Comparison of ENCODE assay signal across 8 cellular contexts in the genomic region with DNA sequence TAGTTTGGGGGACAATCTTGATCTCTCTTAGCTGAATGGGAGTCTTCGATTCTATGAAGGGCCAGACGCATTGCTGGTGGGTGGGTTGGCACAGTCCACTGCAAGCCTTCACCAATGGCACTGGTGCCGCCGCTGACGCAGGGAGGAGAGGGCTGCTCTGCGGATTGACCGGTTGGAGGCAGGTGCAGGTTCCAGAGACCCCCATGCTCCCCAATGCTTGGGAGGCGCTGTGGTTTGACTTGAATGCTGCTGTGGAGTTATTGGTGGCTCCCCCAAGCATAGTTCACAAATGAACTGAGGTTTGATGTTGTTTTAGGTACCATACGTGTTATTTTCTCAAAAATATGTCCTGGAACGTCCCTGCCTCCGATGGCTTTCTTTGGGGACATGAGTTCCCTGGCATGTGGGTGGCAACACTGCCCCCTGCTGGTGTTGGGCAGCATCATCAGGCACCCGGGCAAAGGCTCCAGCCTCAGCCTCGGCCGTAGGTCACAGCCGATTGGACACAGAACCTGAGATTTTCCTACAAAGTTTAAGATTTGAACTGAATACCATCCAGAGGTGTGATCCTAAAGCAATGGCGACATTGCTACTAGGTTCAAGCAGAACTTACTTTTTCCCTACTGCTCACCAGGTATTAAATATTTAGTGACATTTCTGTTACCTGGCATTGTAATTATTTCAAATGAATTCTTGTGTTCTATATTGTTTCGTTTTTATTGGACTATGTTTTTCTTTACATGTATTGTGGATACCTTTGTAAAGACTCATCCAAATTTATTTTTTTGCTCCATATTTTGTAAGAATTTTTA.
A peak's percentile ranks its signal among the peaks of the same experiment; 100 is the strongest.
DNase-seq lines count a peak whose midpoint lies in the region; ATAC-seq, FAIRE-seq and TF ChIP-seq lines count a peak whose summit lies in the region.

No MANE protein-coding gene starts in this region.

- CTCF ChIA-PET in HepG2 (lab: Yijun Ruan, JAX; ENCODE audit: low intra/inter-chr PET ratio, low total read pairs): interaction anchor here (0.7 to 2.7 kb wide), 4 partner anchors 136 to 597 kb away, joined by 3 to 15 read pairs (median 8); no protein-coding TSS in a partner anchor

- no peaks in the 10 kb centered on the region for H3K4me1 ChIP-seq in ACC112 (ENCODE audit: control insufficient read depth, insufficient read depth, low read length, unreplicated experiment)
- peaks cover 17% of the 10 kb centered on the region for H3K4me1 ChIP-seq in HepG2 (ENCODE audit: insufficient read depth, low read length)

- TF ChIP-seq CTCF in GM13977 (IDR thresholded peaks at IDR 0.05; ENCODE audit: extremely low read depth, insufficient read depth, missing control alignments): peak; percentile 96
- peak; percentile 99 for TF ChIP-seq CTCF in choroid plexus epithelial cell (conservative IDR thresholded peaks at IDR 0.05; ENCODE audit: low read depth, low read length)
- peak; percentile 94 for TF ChIP-seq CTCF in HepG2 (CRISPR knock-in tag; IDR thresholded peaks at IDR 0.05)

- no peaks in the 10 kb centered on the region for H3K36me3 ChIP-seq in ACC112 (ENCODE audit: insufficient read depth, low read length)
- H3K36me3 ChIP-seq in HepG2 (replicated peaks in 1 of 2; ENCODE audit: control insufficient read depth in 1 of 2, insufficient read depth in 2 of 2, low read length in 2 of 2): no peaks in the 10 kb centered on the region

- H3K9ac ChIP-seq in HepG2 (ENCODE audit: insufficient read depth, low read depth, low read length): no peak overlapping the region

- TF ChIP-seq POLR2A in HepG2 (IDR thresholded peaks at IDR 0.05; ENCODE audit: insufficient read depth in 1 of 2, low read depth in 2 of 2, low read length in 2 of 2): no peak

- TF ChIP-seq RAD21 in HepG2 (CRISPR knock-in tag; IDR thresholded peaks at IDR 0.05): peak; percentile 82

- BruUV-seq in HepG2 (replicated peaks; lab: Mats Ljungman, UMichigan): no TSS peak

- peak overlapping the region; percentile 65 for H3K4me3 ChIP-seq in ACC112 (ENCODE audit: low read depth, low read length)
- no peak overlapping the region for H3K4me3 ChIP-seq in choroid plexus epithelial cell (ENCODE audit: low read depth, low read length)
- no peak overlapping the region for H3K4me3 ChIP-seq in HepG2 (replicated peaks in 1 of 3; ENCODE audit: insufficient read depth in 1 of 3, low read depth in 2 of 3, low read length in 3 of 3)

- H3K27ac ChIP-seq in ACC112 (ENCODE audit: low read depth, low read length) (no peak overlapping the region), HepG2 (ENCODE audit: extremely low read length, insufficient read depth, low read length) (no peak overlapping the region)

- FAIRE-seq in HepG2 (lab: Jason Lieb, UNC): peak; percentile 88

- intact Hi-C loops in HepG2 (cut with micrococcal nuclease; ENCODE audit: unreplicated experiment): loop anchor here (1.0 to 10.0 kb wide), 4 partner anchors 105 to 227 kb away; partner anchors contain the start of gene ING1

- no peak for TF ChIP-seq EP300 in HepG2 (IDR thresholded peaks at IDR 0.05; ENCODE audit: low read depth in 2 of 2, low read length in 2 of 2)
- no peak for TF ChIP-seq EP300 in HepG2 (CRISPR knock-in tag; IDR thresholded peaks at IDR 0.05; ENCODE audit: borderline replicate concordance)

- no peaks in the 10 kb centered on the region for H4K20me1 ChIP-seq in HepG2 (ENCODE audit: insufficient read depth, low read length)

- no peaks in the 10 kb centered on the region for H3K27me3 ChIP-seq in ACC112 (ENCODE audit: insufficient read depth, low read length)
- H3K27me3 ChIP-seq in HepG2 (ENCODE audit: control insufficient read depth in 1 of 2, insufficient read depth in 2 of 2, low read length in 2 of 2): peaks cover 1 to 11% of the 10 kb centered on the region in 2 experiments; a peak in 2 of 5 replicates

- H3K4me2 ChIP-seq in HepG2 (ENCODE audit: low read depth, low read length): peak overlapping the region; percentile 26; the same call in 1 of the 2 replicates

- ATAC-seq in HG02970 (IDR thresholded peaks at IDR 0.05; ENCODE audit: low FRiP score, unreplicated experiment) (peak; percentile 80), HepG2 (peak; percentile 93)

- H2AFZ ChIP-seq in ACC112 (ENCODE audit: low read length, unreplicated experiment) (peak overlapping the region; percentile 78), HepG2 (ENCODE audit: low read length) (no peak overlapping the region)

- H3K9me3 ChIP-seq in HepG2 (ENCODE audit: low read length): no peaks in the 10 kb centered on the region

- in situ Hi-C loops in GM13977 (cut with MboI; ENCODE audit: low pct_unique_long_range_greater_than_20kb, low sequenced_read_pairs, unreplicated experiment): loop anchor here (25.0 kb wide), 2 partner anchors 207 to 357 kb away; partner anchors contain the start of gene NAXD
- in situ Hi-C loops in HepG2 (cut with HindIII; ENCODE audit: extremely low pct_ligation_motif_present, low pct_unique_long_range_greater_than_20kb): loop anchor here (5.0 to 25.0 kb wide), 3 partner anchors 135 to 607 kb away; no protein-coding TSS in a partner anchor

- DNase-seq in GM13977 (ENCODE audit: low spot score): peak; percentile 89
- peak; percentile 74 for DNase-seq in NCI-H2029 treated with DMSO at 0.1 percent for 48 hours (lab: John Stamatoyannopoulos, UW)
- peak; percentile 83 for DNase-seq in activated CD4-positive, alpha-beta T cell treated with anti-CD3 and anti-CD28 coated beads for 48 hours
- peak; percentile 72 for DNase-seq in choroid plexus epithelial cell (ENCODE audit: low read depth)
- peak; percentile 54 for DNase-seq in HepG2 (ENCODE audit: low spot score)
- peak; percentile 66 to 70 for DNase-seq in stimulated activated CD4-positive, alpha-beta T cell treated with anti-CD3 and anti-CD28 coated beads, Interleukin-4, amount 100 ng/mL, for 48 hours (ENCODE audit: low read depth in 2 of 2)

- H3K79me2 ChIP-seq in ACC112 (ENCODE audit: control insufficient read depth, insufficient read depth, low read length, unreplicated experiment) (no peaks in the 10 kb centered on the region), HepG2 (ENCODE audit: insufficient read depth, low read length) (no peaks in the 10 kb centered on the region)

- POLR2A ChIA-PET in HepG2 (lab: Yijun Ruan, JAX): no interaction called here

- 19% methylated on average over 14 of the region's 17 CpGs for WGBS in HepG2 (ENCODE audit: low lambda C conversion rate)

TF ChIP-seq in HepG2, 621 proteins besides CTCF, POLR2A, EP300 and RAD21 (continues in another document):
- TF ChIP-seq EZH2 (conservative IDR thresholded peaks at IDR 0.05; ENCODE audit: low read depth, low read length) (no peak), HDAC2 (CRISPR knock-in tag; IDR thresholded peaks at IDR 0.05) (peak; percentile 26; the same call in 1 of the 2 replicates), ZNF558 (CRISPR knock-in tag; IDR thresholded peaks at IDR 0.05; ENCODE audit: borderline replicate concordance) (no peak), ZGPAT (CRISPR knock-in tag; IDR thresholded peaks at IDR 0.05) (0 out of 2 replicates have a peak, but pooled peaks have one; percentile 25), FOXO1 (CRISPR knock-in tag; IDR thresholded peaks at IDR 0.05) (0 out of 2 replicates have a peak, but pooled peaks have one; percentile 56), MAX (IDR thresholded peaks at IDR 0.05) (peak; percentile 22; the same call in 1 of the 2 replicates), GPBP1L1 (CRISPR knock-in tag; IDR thresholded peaks at IDR 0.05) (no peak), ZNF670 (CRISPR knock-in tag; IDR thresholded peaks at IDR 0.05; ENCODE audit: borderline replicate concordance) (0 out of 2 replicates have a peak, but pooled peaks have one; percentile 24), SALL1 (CRISPR knock-in tag; IDR thresholded peaks at IDR 0.05) (peak; percentile 43; the same call in 1 of the 2 replicates), ZNF205 (CRISPR knock-in tag; IDR thresholded peaks at IDR 0.05) (0 out of 2 replicates have a peak, but pooled peaks have one; percentile 49)
- TF ChIP-seq, protein P1, sequence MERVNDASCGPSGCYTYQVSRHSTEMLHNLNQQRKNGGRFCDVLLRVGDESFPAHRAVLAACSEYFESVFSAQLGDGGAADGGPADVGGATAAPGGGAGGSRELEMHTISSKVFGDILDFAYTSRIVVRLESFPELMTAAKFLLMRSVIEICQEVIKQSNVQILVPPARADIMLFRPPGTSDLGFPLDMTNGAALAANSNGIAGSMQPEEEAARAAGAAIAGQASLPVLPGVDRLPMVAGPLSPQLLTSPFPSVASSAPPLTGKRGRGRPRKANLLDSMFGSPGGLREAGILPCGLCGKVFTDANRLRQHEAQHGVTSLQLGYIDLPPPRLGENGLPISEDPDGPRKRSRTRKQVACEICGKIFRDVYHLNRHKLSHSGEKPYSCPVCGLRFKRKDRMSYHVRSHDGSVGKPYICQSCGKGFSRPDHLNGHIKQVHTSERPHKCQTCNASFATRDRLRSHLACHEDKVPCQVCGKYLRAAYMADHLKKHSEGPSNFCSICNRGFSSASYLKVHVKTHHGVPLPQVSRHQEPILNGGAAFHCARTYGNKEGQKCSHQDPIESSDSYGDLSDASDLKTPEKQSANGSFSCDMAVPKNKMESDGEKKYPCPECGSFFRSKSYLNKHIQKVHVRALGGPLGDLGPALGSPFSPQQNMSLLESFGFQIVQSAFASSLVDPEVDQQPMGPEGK (CRISPR knock-in tag; IDR thresholded peaks at IDR 0.05): 0 out of 2 replicates have a peak, but pooled peaks have one; percentile 23
